ENCODE assay signal across 2 cellular contexts in genomic region chr1:119602789-119603188, GRCh38. TPM values are rescaled to one million over a fixed set of nuclear protein-coding genes. Genes with fewer than 3 reads are reported as not detected.
"Had no signal": no experiment of that assay in that cellular context is flagged by ENCODE, and none has a peak within 500 bp of the region (broad histone marks: within the 10 kb centered on the region; RNA-seq: fewer than 3 reads in every experiment).

No MANE protein-coding gene starts in this region.

RNA-seq across cellular contexts. Expression of gene ZNF697, which starts 45.3 kb away (rescaled TPM):
- total RNA-seq: OCI-LY7 had no signal
- polyA plus RNA-seq: IgD-negative memory B cell had no signal
